1 cellular context compared by ENCODE assay signal in the genomic region with DNA sequence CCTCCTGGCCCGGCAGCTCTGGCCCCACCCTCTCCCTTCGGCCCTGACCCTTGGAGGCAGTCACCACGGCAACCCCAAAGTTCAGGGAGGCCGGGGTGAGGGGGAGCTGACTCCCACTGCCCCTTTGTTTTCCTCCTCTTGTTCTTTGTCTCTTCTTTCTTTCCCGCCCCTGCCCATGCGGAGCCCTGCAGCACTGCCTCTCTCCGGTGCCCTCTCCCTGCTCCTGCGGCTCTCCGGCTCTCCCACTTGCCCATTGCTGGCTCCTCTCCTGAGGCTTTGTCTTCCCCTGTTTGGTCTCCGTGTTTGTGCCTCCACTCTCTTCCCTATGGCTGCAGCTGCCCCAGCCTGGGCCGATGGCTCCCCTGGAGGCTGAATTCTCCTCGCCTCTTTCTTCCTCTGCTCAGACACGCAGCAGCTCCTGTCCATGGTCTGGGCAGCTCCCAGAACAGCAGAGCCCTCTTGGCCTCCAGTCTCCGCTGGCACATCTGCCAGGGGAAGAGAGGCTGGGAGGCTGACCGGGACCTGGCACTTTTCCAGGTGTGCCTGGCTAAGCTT.
TF ChIP-seq lines count a peak whose summit lies in the region.

No MANE protein-coding gene starts in this region.

TF ChIP-seq in H1, 55 proteins besides CTCF, POLR2A, EP300 and RAD21:
- no peak for TF ChIP-seq MAFK (IDR thresholded peaks at IDR 0.05; ENCODE audit: low read depth, low read length)
- no peak for TF ChIP-seq TEAD4 (IDR thresholded peaks at IDR 0.05; ENCODE audit: low read depth, low read length)
- no peak for TF ChIP-seq CREB1 (IDR thresholded peaks at IDR 0.05)
- TF ChIP-seq NRF1 (IDR thresholded peaks at IDR 0.05; ENCODE audit: low read depth, low read length): no peak
- no peak for TF ChIP-seq EGR1 (IDR thresholded peaks at IDR 0.05; ENCODE audit: borderline replicate concordance, low read depth, low read length)
- TF ChIP-seq, protein P1, sequence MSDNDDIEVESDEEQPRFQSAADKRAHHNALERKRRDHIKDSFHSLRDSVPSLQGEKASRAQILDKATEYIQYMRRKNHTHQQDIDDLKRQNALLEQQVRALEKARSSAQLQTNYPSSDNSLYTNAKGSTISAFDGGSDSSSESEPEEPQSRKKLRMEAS (IDR thresholded peaks at IDR 0.05): peak; percentile 53
- TF ChIP-seq CBX8 (IDR thresholded peaks at IDR 0.05; ENCODE audit: borderline replicate concordance, low read depth, low read length): no peak
- TF ChIP-seq GABPA (IDR thresholded peaks at IDR 0.05; ENCODE audit: borderline replicate concordance, insufficient read depth, low read length): no peak
- TF ChIP-seq, protein P2, sequence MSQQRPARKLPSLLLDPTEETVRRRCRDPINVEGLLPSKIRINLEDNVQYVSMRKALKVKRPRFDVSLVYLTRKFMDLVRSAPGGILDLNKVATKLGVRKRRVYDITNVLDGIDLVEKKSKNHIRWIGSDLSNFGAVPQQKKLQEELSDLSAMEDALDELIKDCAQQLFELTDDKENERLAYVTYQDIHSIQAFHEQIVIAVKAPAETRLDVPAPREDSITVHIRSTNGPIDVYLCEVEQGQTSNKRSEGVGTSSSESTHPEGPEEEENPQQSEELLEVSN (IDR thresholded peaks at IDR 0.05): peak; percentile 75
- no peak for TF ChIP-seq SRF (IDR thresholded peaks at IDR 0.05; ENCODE audit: low read depth, low read length)
- no peak for TF ChIP-seq SP2 (IDR thresholded peaks at IDR 0.05; ENCODE audit: low read length)
- TF ChIP-seq KDM5A (IDR thresholded peaks at IDR 0.05; ENCODE audit: low read length): no peak
- TF ChIP-seq JUN (IDR thresholded peaks at IDR 0.05; ENCODE audit: low read depth, low read length): no peak
TF ChIP-seq in H1: peak in this region for 2.
